Comparison of ENCODE assay signal across 21 cellular contexts in genomic region chr3:112948346-112948838, GRCh38. TPM values are rescaled to one million over a fixed set of nuclear protein-coding genes. Genes with fewer than 3 reads are reported as not detected.
DNase-seq lines count a peak whose midpoint lies in the region; ATAC-seq and TF ChIP-seq lines count a peak whose summit lies in the region.
"Had no signal": no experiment of that assay in that cellular context is flagged by ENCODE, and none has a peak within 500 bp of the region (broad histone marks: within the 10 kb centered on the region; RNA-seq: fewer than 3 reads in every experiment).

No MANE protein-coding gene starts in this region.

- peaks cover 6% of the 10 kb centered on the region for H3K9me3 Mint-ChIP-seq in CD4-positive, alpha-beta T cell
- H3K9me3 Mint-ChIP-seq in T-cell (peaks cover 4 to 28% (median 12%) of the 10 kb centered on the region in 3 donors), memory B cell (peaks cover 4% of the 10 kb centered on the region), MCF 10A (ENCODE audit: unreplicated experiment) (no peaks in the 10 kb centered on the region)

- H3K27me3 ChIP-seq in CD4-positive, alpha-beta T cell (ENCODE audit: control insufficient read depth, insufficient read depth, low read length), result no peaks in the 10 kb centered on the region
- H3K27me3 ChIP-seq: BLaER1 treated with 17β-estradiol and CSF1 and Interleukin-3, amounts not matched to agents 10 nM and 100 nM had no signal

- H3K27me3 Mint-ChIP-seq in CD4-positive, alpha-beta T cell, result no peaks in the 10 kb centered on the region
- no peaks in the 10 kb centered on the region for H3K27me3 Mint-ChIP-seq in T-cell
- H3K27me3 Mint-ChIP-seq in memory B cell, result no peaks in the 10 kb centered on the region
- peaks cover 40% of the 10 kb centered on the region for H3K27me3 Mint-ChIP-seq in MCF 10A (ENCODE audit: insufficient read depth, unreplicated experiment)
- H3K27me3 Mint-ChIP-seq: IgD-negative memory B cell had no signal

- no peak overlapping the region for H3K4me3 Mint-ChIP-seq in CD4-positive, alpha-beta T cell
- H3K4me3 Mint-ChIP-seq in T-cell (no peak overlapping the region), memory B cell (no peak overlapping the region), MCF 10A (ENCODE audit: unreplicated experiment) (no peak overlapping the region)
- H3K4me3 Mint-ChIP-seq: CD4-positive, CD25-positive, alpha-beta regulatory T cell; H9; IgD-negative memory B cell had no signal

- no peak for TF ChIP-seq CTCF in CD4-positive, alpha-beta T cell (IDR thresholded peaks at IDR 0.05)
- no peak for TF ChIP-seq CTCF in MCF 10A (IDR thresholded peaks at IDR 0.05; ENCODE audit: unreplicated experiment)
- no peak for TF ChIP-seq CTCF in GM20000 (IDR thresholded peaks at IDR 0.05; ENCODE audit: extremely low read depth, missing control alignments)

- peaks cover 17% of the 10 kb centered on the region for H3K9me3 ChIP-seq in CD4-positive, alpha-beta T cell (ENCODE audit: control insufficient read depth, low read length)

- ATAC-seq in CD4-positive, alpha-beta T cell (ENCODE audit: poor library complexity), result no peak
- ATAC-seq in T-cell (replicated peaks in 1 of 4) (no peak), memory B cell (ENCODE audit: low read depth) (no peak), GM21737 (IDR thresholded peaks at IDR 0.05; ENCODE audit: unreplicated experiment) (no peak)

- no peak overlapping the region for H3K27ac ChIP-seq in CD4-positive, alpha-beta T cell (ENCODE audit: low read depth, low read length)
- H3K27ac ChIP-seq: BLaER1 treated with 17β-estradiol and CSF1 and Interleukin-3, amounts not matched to agents 10 nM and 100 nM had no signal

- H3K36me3 Mint-ChIP-seq in CD4-positive, alpha-beta T cell (ENCODE audit: low read depth), result peaks cover 76% of the 10 kb centered on the region
- H3K36me3 Mint-ChIP-seq in T-cell (peaks cover 50% of the 10 kb centered on the region), memory B cell (peaks cover 22% of the 10 kb centered on the region), MCF 10A (ENCODE audit: insufficient read depth, unreplicated experiment) (no peaks in the 10 kb centered on the region)

- intact Hi-C loops in CD4-positive, alpha-beta T cell (cut with DNase I, micrococcal nuclease), result no loop called here
- intact Hi-C loops in MCF 10A (cut with micrococcal nuclease), result no loop called here

- peaks cover 22% of the 10 kb centered on the region for H3K4me1 Mint-ChIP-seq in CD4-positive, alpha-beta T cell (ENCODE audit: low read depth)
- H3K4me1 Mint-ChIP-seq in T-cell (peaks cover 25 to 39% (median 31%) of the 10 kb centered on the region in 3 donors), memory B cell (peaks cover 14% of the 10 kb centered on the region), MCF 10A (ENCODE audit: insufficient read depth, unreplicated experiment) (no peaks in the 10 kb centered on the region)
- H3K4me1 Mint-ChIP-seq: CD4-positive, CD25-positive, alpha-beta regulatory T cell had no signal

- no peak for DNase-seq in CD4-positive, alpha-beta T cell
- DNase-seq in ELF-1 (ENCODE audit: low read depth, low spot score) (peak; percentile 17), T-cell (no peak), memory B cell (ENCODE audit: low spot score in 2 of 2) (no peak), NOMO-1 (lab: John Stamatoyannopoulos, UW; ENCODE audit: unreplicated experiment in 2 of 2) (no peak), MCF 10A (ENCODE audit: unreplicated experiment) (no peak), GM20000 (ENCODE audit: low spot score) (no peak)
- DNase-seq: ACHN; CD4-positive, CD25-positive, alpha-beta regulatory T cell; COR-L47; DMS153; DMS79 treated with DMSO at 0.1 percent for 48 hours; EL; GDM1; GOT3; H9 had no signal

- POLR2A ChIA-PET in CD4-positive, alpha-beta T cell (lab: Charles Lee), result no interaction called here
- POLR2A ChIA-PET in T-cell (lab: Charles Lee), result no interaction called here
- POLR2A ChIA-PET in MCF 10A (lab: Yijun Ruan, JAX), result no interaction called here

- H3K27ac Mint-ChIP-seq in CD4-positive, alpha-beta T cell, result peak overlapping the region; percentile 34
- H3K27ac Mint-ChIP-seq in T-cell (peak overlapping the region; percentile 41 to 46), memory B cell (peak overlapping the region; percentile 67), MCF 10A (ENCODE audit: low read depth, unreplicated experiment) (no peak overlapping the region)
- H3K27ac Mint-ChIP-seq: CD4-positive, CD25-positive, alpha-beta regulatory T cell; H9; IgD-negative memory B cell had no signal

- no TSS peak for BruUV-seq in MCF 10A (replicated peaks; lab: Mats Ljungman, UMichigan)

- CTCF ChIA-PET in CD4-positive, alpha-beta T cell (lab: Charles Lee), result no interaction called here
- CTCF ChIA-PET in T-cell (lab: Charles Lee), result interaction anchor here in 1 of 2 donors (0.8 kb wide), 2 partner anchors 11 to 18 kb away, joined by 3 read pairs; no protein-coding TSS in a partner anchor
- CTCF ChIA-PET in MCF 10A (lab: Yijun Ruan, JAX), result interaction anchor here (0.9 to 1.1 kb wide), 2 partner anchors 31 to 306 kb away, joined by 3 to 5 read pairs; no protein-coding TSS in a partner anchor

RNA-seq across cellular contexts. Expression of gene CD200R1, which starts 26.5 kb away (rescaled TPM):
- total RNA-seq in CD4-positive, alpha-beta T cell, result 1 to 10 TPM; 4.0 to 4.7 TPM
- total RNA-seq in T-cell, result 10 to 100 TPM; 10.1 to 20.4 (median 11.9) TPM
- total RNA-seq in MCF 10A (2022), result not detected in 2 replicates
- total RNA-seq: A172, H9, HT-29 had no signal

RNA-seq across cellular contexts. Expression of gene GTPBP8, which starts 42.4 kb away (rescaled TPM):
- total RNA-seq in CD4-positive, alpha-beta T cell, result 10 to 100 TPM; 27.0 to 30.3 TPM
- total RNA-seq in T-cell, result 10 to 100 TPM; 17.2 to 31.3 (median 27.5) TPM
- 9.3 and 10.7 TPM in 2 replicates for total RNA-seq in MCF 10A (2022)
